1 cellular context compared by ENCODE assay signal in genomic region chrX:10729000-10729399, GRCh38.
TF ChIP-seq lines count a peak whose summit lies in the region.

No MANE protein-coding gene starts in this region.

TF ChIP-seq in GM23338, 12 proteins besides CTCF, POLR2A, EP300 and RAD21 (continued from another document):
- TF ChIP-seq ZNF462 (CRISPR knock-in tag; IDR thresholded peaks at IDR 0.05) = no peak
- TF ChIP-seq ZNF331 (CRISPR knock-in tag; IDR thresholded peaks at IDR 0.05; ENCODE audit: low read depth) = no peak
- no peak for TF ChIP-seq STAT1 (IDR thresholded peaks at IDR 0.05; ENCODE audit: unreplicated experiment)
